ENCODE assay signal across 8 cellular contexts in genomic region chr16:30921748-30922419, GRCh38. TPM values are rescaled to one million over a fixed set of nuclear protein-coding genes. Genes with fewer than 3 reads are reported as not detected.
DNase-seq lines count a peak whose midpoint lies in the region; ATAC-seq and TF ChIP-seq lines count a peak whose summit lies in the region.

No MANE protein-coding gene starts in this region.

- no peak for TF ChIP-seq POLR2A in lower leg skin (IDR thresholded peaks at IDR 0.05)

- H3K4me3 Mint-ChIP-seq in activated CD4-positive, alpha-beta memory T cell treated with anti-CD3 and anti-CD28 coated beads for 36 hours: peak overlapping the region; percentile 99

- POLR2A ChIA-PET in activated CD4-positive, alpha-beta memory T cell treated with anti-CD3 and anti-CD28 coated beads for 36 hours (lab: Charles Lee): interaction anchor here (1.4 kb wide), 1 partner anchor 20 kb away, joined by 3 read pairs; no protein-coding TSS in a partner anchor

- CTCF ChIA-PET in activated CD4-positive, alpha-beta memory T cell treated with anti-CD3 and anti-CD28 coated beads for 36 hours (lab: Charles Lee): interaction anchor here (0.7 to 2.6 kb wide), 4 partner anchors 20 to 107 kb away, joined by 5 to 26 read pairs (median 14); no protein-coding TSS in a partner anchor

- H3K4me3 ChIP-seq in dorsolateral prefrontal cortex: peak overlapping the region; percentile 31 to 88 (median 73)
- H3K4me3 ChIP-seq in lower leg skin (ENCODE audit: low read depth, poor library complexity, severe bottlenecking): peak overlapping the region; percentile 7

- 0 to 1% methylated on average over 29 to 32 of the region's 37 CpGs for WGBS in lower leg skin, 2 donors

- H3K27me3 Mint-ChIP-seq in activated CD4-positive, alpha-beta memory T cell treated with anti-CD3 and anti-CD28 coated beads for 36 hours: no peaks in the 10 kb centered on the region

- TF ChIP-seq CTCF in dorsolateral prefrontal cortex (IDR thresholded peaks at IDR 0.05 in 54 of 56, conservative IDR thresholded peaks at IDR 0.05 in 2 of 56; ENCODE audit: low read depth in 1 of 56, partially characterized antibody in 56 of 56) (peak; percentile 69 to 95 (median 89)), lower leg skin (IDR thresholded peaks at IDR 0.05) (peak in 1 of 3 donors; percentile 92)

- intact Hi-C loops in activated CD4-positive, alpha-beta memory T cell treated with anti-CD3 and anti-CD28 coated beads for 36 hours (cut with micrococcal nuclease): loop anchor here (1.0 to 10.0 kb wide), 15 partner anchors 20 to 947 kb away; partner anchors contain the start of genes ARMC5, CFAP119, FBRS and MYL11
- intact Hi-C loops in dorsolateral prefrontal cortex (cut with DNase I): loop anchor here (1.0 to 10.0 kb wide), 9 partner anchors 23 to 265 kb away; partner anchors contain the start of genes CFAP119 (in 1 of the 2), CTF1 (in 1 of the 2), FBRS (in 1 of the 2) and RNF40 (in 1 of the 2)
- intact Hi-C loops in lower leg skin (cut with DNase I; ENCODE audit: low total_unique reads): no loop called here

- H3K36me3 Mint-ChIP-seq in activated CD4-positive, alpha-beta memory T cell treated with anti-CD3 and anti-CD28 coated beads for 36 hours: peaks cover 3% of the 10 kb centered on the region

- H3K27ac ChIP-seq in dorsolateral prefrontal cortex: peak overlapping the region in 58 of 59 donors; percentile 12 to 100 (median 97)

- H3K9me3 Mint-ChIP-seq in activated CD4-positive, alpha-beta memory T cell treated with anti-CD3 and anti-CD28 coated beads for 36 hours: no peaks in the 10 kb centered on the region

- ATAC-seq in HG03439 (IDR thresholded peaks at IDR 0.05; ENCODE audit: unreplicated experiment): peak; percentile 1
- ATAC-seq in GM18909 (IDR thresholded peaks at IDR 0.05; ENCODE audit: poor library complexity, unreplicated experiment): no peak

- H3K27me3 ChIP-seq in dorsolateral prefrontal cortex: no peaks in the 10 kb centered on the region

- H3K27ac Mint-ChIP-seq in activated CD4-positive, alpha-beta memory T cell treated with anti-CD3 and anti-CD28 coated beads for 36 hours: peak overlapping the region; percentile 100

- H3K4me1 Mint-ChIP-seq in activated CD4-positive, alpha-beta memory T cell treated with anti-CD3 and anti-CD28 coated beads for 36 hours (ENCODE audit: low read depth): peaks cover 7% of the 10 kb centered on the region

- DNase-seq in DMS53 treated with DMSO at 0.1 percent for 48 hours (lab: John Stamatoyannopoulos, UW; ENCODE audit: unreplicated experiment) (peak; percentile 78), NCI-H748 (lab: John Stamatoyannopoulos, UW; ENCODE audit: unreplicated experiment) (peak; percentile 87), dorsolateral prefrontal cortex (peak; percentile 74 to 91 (median 86)), lower leg skin (ENCODE audit: low spot score in 2 of 2) (peak; percentile 90 to 98)
- DNase-seq in activated CD4-positive, alpha-beta memory T cell treated with anti-CD3 and anti-CD28 coated beads for 36 hours: peak; percentile 92
- DNase-seq in stimulated activated CD4-positive, alpha-beta T cell treated with anti-CD3 and anti-CD28 coated beads, Interleukin-4, amount 100 ng/mL, for 1 hour: peak; percentile 89

RNA-seq across cellular contexts. Expression of gene FBXL19, which starts 1.5 kb away (rescaled TPM):
- total RNA-seq in activated CD4-positive, alpha-beta memory T cell treated with anti-CD3 and anti-CD28 coated beads for 36 hours: 10 to 100 TPM; 21.0 to 22.2 TPM
- total RNA-seq in dorsolateral prefrontal cortex: 10 to 100 TPM; 23.5 to 84.8 (median 52.1) TPM
- 10 to 100 TPM; 17.7 to 25.1 (median 22.1) TPM for total RNA-seq in lower leg skin

RNA-seq across cellular contexts. Expression of gene CTF1, which starts 25.5 kb away (rescaled TPM):
- under 1 TPM; 0.22 to 0.43 TPM for total RNA-seq in activated CD4-positive, alpha-beta memory T cell treated with anti-CD3 and anti-CD28 coated beads for 36 hours
- total RNA-seq in dorsolateral prefrontal cortex (1 to 10 TPM in 119 of 120 experiments, under 1 TPM in 1; 0.90 to 9.9 (median 3.1) TPM), lower leg skin (1 to 10 TPM in 2 of 4 donors, under 1 TPM in 1, not detected in 1; 0.80 to 3.0 (median 2.5) TPM)

RNA-seq across cellular contexts. Expression of gene ORAI3, which starts 27.0 kb away (rescaled TPM):
- 1 to 10 TPM; 9.6 to 9.7 TPM for total RNA-seq in activated CD4-positive, alpha-beta memory T cell treated with anti-CD3 and anti-CD28 coated beads for 36 hours
- total RNA-seq in dorsolateral prefrontal cortex (10 to 100 TPM in 42 of 120 experiments, 1 to 10 TPM in 78; 4.7 to 19.1 (median 9.1) TPM), lower leg skin (10 to 100 TPM; 22.9 to 37.7 (median 34.6) TPM)

RNA-seq across cellular contexts. Expression of gene BCL7C, which starts 28.0 kb away (rescaled TPM):
- 10 to 100 TPM; 25.6 to 25.7 TPM for total RNA-seq in activated CD4-positive, alpha-beta memory T cell treated with anti-CD3 and anti-CD28 coated beads for 36 hours
- total RNA-seq in dorsolateral prefrontal cortex: 10 to 100 TPM in 118 of 120 experiments, 1 to 10 TPM in 2; 8.8 to 28.1 (median 15.6) TPM
- 10 to 100 TPM; 43.1 to 79.1 (median 63.0) TPM for total RNA-seq in lower leg skin

RNA-seq across cellular contexts. Expression of gene SETD1A, which starts 35.7 kb away (rescaled TPM):
- total RNA-seq in activated CD4-positive, alpha-beta memory T cell treated with anti-CD3 and anti-CD28 coated beads for 36 hours: 10 to 100 TPM; 16.4 to 17.4 TPM
- total RNA-seq in dorsolateral prefrontal cortex (10 to 100 TPM; 13.3 to 28.5 (median 17.9) TPM), lower leg skin (10 to 100 TPM in 3 of 4 donors, 1 to 10 TPM in 1; 9.2 to 22.4 (median 10.7) TPM)
